Comparison of ENCODE assay signal across 1 cellular context in genomic region chr6:133952815-133953633, GRCh38.
TF ChIP-seq lines count a peak whose summit lies in the region.

TSS of gene TBPL1 (plus strand) at chr6:133953224. CDS start at chr6:133980126, 26,902 bp downstream.

TF ChIP-seq in HepG2, 621 proteins besides CTCF, POLR2A, EP300 and RAD21 (continued from another document and continues in another):
- TF ChIP-seq ZNF773 (CRISPR knock-in tag; IDR thresholded peaks at IDR 0.05; ENCODE audit: borderline replicate concordance): no peak
- TF ChIP-seq ZNF331 (CRISPR knock-in tag; IDR thresholded peaks at IDR 0.05): peak; percentile 89
- TF ChIP-seq SAP130 (CRISPR knock-in tag; IDR thresholded peaks at IDR 0.05; ENCODE audit: low read depth): peak; percentile 98
- peak; percentile 81 for TF ChIP-seq ZNF350 (CRISPR knock-in tag; IDR thresholded peaks at IDR 0.05; ENCODE audit: borderline replicate concordance, low read depth)
- TF ChIP-seq NFE2 (CRISPR knock-in tag; IDR thresholded peaks at IDR 0.05): no peak
- peak; percentile 88; the same call in 1 of the 2 replicates for TF ChIP-seq ZNF639 (CRISPR knock-in tag; conservative IDR thresholded peaks at IDR 0.05)
- TF ChIP-seq PRMT3 (CRISPR knock-in tag; IDR thresholded peaks at IDR 0.05; ENCODE audit: borderline replicate concordance, low read depth): 0 out of 2 replicates have a peak, but pooled peaks have one; percentile 38
- peak; percentile 89 for TF ChIP-seq MXD4 (CRISPR knock-in tag; IDR thresholded peaks at IDR 0.05)
- 0 out of 2 replicates have a peak, but pooled peaks have one; percentile 62 for TF ChIP-seq NPAS2 (CRISPR knock-in tag; IDR thresholded peaks at IDR 0.05; ENCODE audit: borderline replicate concordance)
- TF ChIP-seq PHF8 (CRISPR knock-in tag; IDR thresholded peaks at IDR 0.05): peak; percentile 87
- TF ChIP-seq RXRB (CRISPR knock-in tag; IDR thresholded peaks at IDR 0.05; ENCODE audit: borderline replicate concordance): peak; percentile 82
- peak; percentile 56; the same call in 1 of the 2 replicates for TF ChIP-seq TRAFD1 (CRISPR knock-in tag; IDR thresholded peaks at IDR 0.05; ENCODE audit: borderline replicate concordance)
- TF ChIP-seq DNMT1 (CRISPR knock-in tag; IDR thresholded peaks at IDR 0.05): peak; percentile 91; the same call in 1 of the 2 replicates
- TF ChIP-seq FIP1L1 (IDR thresholded peaks at IDR 0.05; ENCODE audit: borderline replicate concordance, insufficient read depth, low read depth, low read length): no peak
- TF ChIP-seq ZNF800 (CRISPR knock-in tag; IDR thresholded peaks at IDR 0.05): no peak; the same call in 1 of the 2 replicates
- no peak for TF ChIP-seq TAF15 (IDR thresholded peaks at IDR 0.05; ENCODE audit: low read depth, low read length, poor library complexity, severe bottlenecking)
- peak; percentile 51 for TF ChIP-seq ZBTB40 (IDR thresholded peaks at IDR 0.05)
- peak; percentile 72 for TF ChIP-seq ZBTB40 (CRISPR knock-in tag; IDR thresholded peaks at IDR 0.05)
- TF ChIP-seq PREB (CRISPR knock-in tag; IDR thresholded peaks at IDR 0.05): no peak
- no peak for TF ChIP-seq HNRNPUL1 (IDR thresholded peaks at IDR 0.05; ENCODE audit: low read depth, low read length)
- TF ChIP-seq ZNF580 (CRISPR knock-in tag; IDR thresholded peaks at IDR 0.05; ENCODE audit: borderline replicate concordance, low read depth): peak; percentile 85; the same call in 1 of the 2 replicates
- 0 out of 2 replicates have a peak, but pooled peaks have one; percentile 48 for TF ChIP-seq ZNF556 (CRISPR knock-in tag; IDR thresholded peaks at IDR 0.05; ENCODE audit: borderline replicate concordance)
- TF ChIP-seq KDM4B (CRISPR knock-in tag; IDR thresholded peaks at IDR 0.05): peak; percentile 90
- TF ChIP-seq HCFC1 (IDR thresholded peaks at IDR 0.05; ENCODE audit: low read depth, low read length): peak; percentile 76
- TF ChIP-seq MAFK (conservative IDR thresholded peaks at IDR 0.05 in 1 of 2, IDR thresholded peaks at IDR 0.05 in 1 of 2; ENCODE audit: low read length in 2 of 2): no peak
- TF ChIP-seq ZBTB7B (CRISPR knock-in tag; IDR thresholded peaks at IDR 0.05): peak; percentile 94
- TF ChIP-seq ELK4 (CRISPR knock-in tag; IDR thresholded peaks at IDR 0.05; ENCODE audit: borderline replicate concordance): peak; percentile 69; the same call in 1 of the 2 replicates
- 0 out of 2 replicates have a peak, but pooled peaks have one; percentile 10 for TF ChIP-seq ZNF446 (CRISPR knock-in tag; IDR thresholded peaks at IDR 0.05)
- TF ChIP-seq ZNF710 (CRISPR knock-in tag; IDR thresholded peaks at IDR 0.05; ENCODE audit: borderline replicate concordance): peak; percentile 52; the same call in 1 of the 2 replicates
- TF ChIP-seq ZNF792 (CRISPR knock-in tag; IDR thresholded peaks at IDR 0.05): peak; percentile 92; the same call in 1 of the 2 replicates
- TF ChIP-seq ZNF740 (CRISPR knock-in tag; IDR thresholded peaks at IDR 0.05): no peak
- TF ChIP-seq NBN (conservative IDR thresholded peaks at IDR 0.05): no peak
- TF ChIP-seq SATB2 (CRISPR knock-in tag; IDR thresholded peaks at IDR 0.05): no peak
- TF ChIP-seq SIN3A (IDR thresholded peaks at IDR 0.05; ENCODE audit: borderline replicate concordance, low read depth, low read length): peak; percentile 88; the same call in 1 of the 2 replicates
- peak; percentile 91 for TF ChIP-seq SALL1 (CRISPR knock-in tag; IDR thresholded peaks at IDR 0.05)
- no peak for TF ChIP-seq MLLT10 (CRISPR knock-in tag; IDR thresholded peaks at IDR 0.05)
- no peak for TF ChIP-seq NR2F2 (IDR thresholded peaks at IDR 0.05; ENCODE audit: borderline replicate concordance, low read depth)
- 0 out of 2 replicates have a peak, but pooled peaks have one; percentile 48 for TF ChIP-seq ZBTB43 (CRISPR knock-in tag; conservative IDR thresholded peaks at IDR 0.05)
- TF ChIP-seq PLRG1 (conservative IDR thresholded peaks at IDR 0.05): no peak
- peak; percentile 85 for TF ChIP-seq HDAC2 (CRISPR knock-in tag; IDR thresholded peaks at IDR 0.05)
